In genomic region chr7:43112941-43113621, GRCh38 we compare ENCODE assay signal across 1 cellular context.
A peak's percentile ranks its signal among the peaks of the same experiment; 100 is the strongest.
TF ChIP-seq lines count a peak whose summit lies in the region.

No MANE protein-coding gene starts in this region.

TF ChIP-seq in endothelial cell of umbilical vein, 7 proteins besides CTCF, POLR2A, EP300 and RAD21:
- TF ChIP-seq EZH2 (IDR thresholded peaks at IDR 0.05; ENCODE audit: borderline replicate concordance, low read depth, low read length, severe bottlenecking) (peak; percentile 60), FOS (IDR thresholded peaks at IDR 0.05; ENCODE audit: borderline replicate concordance, insufficient read depth, low read length) (no peak)
